In the genomic region with DNA sequence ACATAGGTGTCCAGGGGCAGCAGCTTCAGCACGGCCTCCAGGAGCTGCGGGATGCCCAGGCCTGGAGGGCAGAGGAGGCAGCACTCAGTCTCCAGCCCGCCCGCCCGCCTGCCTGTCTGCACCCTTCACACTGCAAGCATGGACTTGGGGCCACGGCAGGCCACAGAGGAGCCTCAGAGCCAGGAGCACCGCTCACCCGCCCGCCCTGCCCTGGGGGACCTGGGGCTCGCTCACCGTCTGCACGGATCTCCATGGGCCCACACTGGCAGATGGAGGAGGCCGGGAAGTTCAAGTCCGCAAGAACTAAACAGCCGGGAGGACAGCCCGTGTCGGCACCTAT, we compare ENCODE assay signal across 1 cellular context.
TF ChIP-seq lines count a peak whose summit lies in the region.

No MANE protein-coding gene starts in this region.

TF ChIP-seq in endothelial cell of umbilical vein, 7 proteins besides CTCF, POLR2A, EP300 and RAD21:
- TF ChIP-seq MYC (IDR thresholded peaks at IDR 0.05; ENCODE audit: low read depth, low read length) (no peak), FOS (IDR thresholded peaks at IDR 0.05; ENCODE audit: borderline replicate concordance, insufficient read depth, low read length) (no peak), GATA2 (IDR thresholded peaks at IDR 0.05; ENCODE audit: insufficient read depth, insufficient read length, low read depth, low read length) (no peak)
- TF ChIP-seq, protein P1, sequence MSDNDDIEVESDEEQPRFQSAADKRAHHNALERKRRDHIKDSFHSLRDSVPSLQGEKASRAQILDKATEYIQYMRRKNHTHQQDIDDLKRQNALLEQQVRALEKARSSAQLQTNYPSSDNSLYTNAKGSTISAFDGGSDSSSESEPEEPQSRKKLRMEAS (IDR thresholded peaks at IDR 0.05; ENCODE audit: insufficient read depth, insufficient read length): no peak
